12 cellular contexts compared by ENCODE assay signal in the genomic region with DNA sequence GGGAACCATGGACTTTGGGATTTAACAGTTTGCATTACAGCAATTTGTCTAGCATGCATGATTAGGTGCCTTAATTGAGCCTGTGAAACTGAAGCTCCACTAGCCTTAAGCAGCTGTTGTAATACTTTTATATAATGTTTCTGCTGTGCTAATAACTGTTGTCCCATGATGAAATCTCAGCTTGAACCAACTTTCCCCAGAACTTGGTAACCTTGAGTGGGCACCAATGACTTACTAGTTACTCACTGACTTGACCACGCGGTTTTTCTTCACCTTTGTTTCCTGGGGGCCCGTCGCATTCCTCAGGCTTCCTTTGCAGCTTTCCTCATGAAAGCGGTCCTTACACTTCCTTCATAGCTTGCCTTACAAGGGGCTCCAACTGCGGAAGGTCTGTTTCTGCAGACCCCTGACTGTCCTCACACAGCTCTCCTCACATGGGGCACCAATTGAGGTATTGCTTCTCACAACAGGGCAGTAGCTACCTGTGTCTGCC. TPM values are rescaled to one million over a fixed set of nuclear protein-coding genes. Genes with fewer than 3 reads are reported as not detected.
DNase-seq lines count a peak whose midpoint lies in the region; ATAC-seq and TF ChIP-seq lines count a peak whose summit lies in the region.
"Had no signal": no experiment of that assay in that cellular context is flagged by ENCODE, and none has a peak within 500 bp of the region (broad histone marks: within the 10 kb centered on the region; RNA-seq: fewer than 3 reads in every experiment).

No MANE protein-coding gene starts in this region.

- BruUV-seq in Caco-2 (replicated peaks; lab: Mats Ljungman, UMichigan) = no TSS peak

- H4K91ac ChIP-seq in neuronal stem cell (ENCODE audit: low read depth, low read length, poor library complexity) = no peak overlapping the region

- H3K14ac ChIP-seq in neuronal stem cell (ENCODE audit: low read length) = no peak overlapping the region

- TF ChIP-seq CTCF in Caco-2 (IDR thresholded peaks at IDR 0.05; ENCODE audit: insufficient read depth in 1 of 2, low read depth in 1 of 2, low read length in 1 of 2, severe bottlenecking in 1 of 2, unreplicated experiment in 1 of 2) (no peak), OCI-LY3 (IDR thresholded peaks at IDR 0.05; ENCODE audit: low read depth, low read length) (no peak), adrenal gland (IDR thresholded peaks at IDR 0.05) (no peak)

- no peak for ATAC-seq in GM21447 (IDR thresholded peaks at IDR 0.05; ENCODE audit: unreplicated experiment)

- peak overlapping the region; percentile 77 for H3K4me2 ChIP-seq in OCI-LY3 (ENCODE audit: low read length)
- H3K4me2 ChIP-seq in neuronal stem cell (ENCODE audit: insufficient read depth, low read length, poor library complexity, severe bottlenecking) = peak overlapping the region; percentile 77

- H3K9me3 ChIP-seq in Caco-2 (no peaks in the 10 kb centered on the region), OCI-LY3 (ENCODE audit: insufficient read depth, low read length) (no peaks in the 10 kb centered on the region), neuronal stem cell (replicated peaks in 1 of 2; ENCODE audit: control insufficient read depth in 2 of 2, insufficient read depth in 1 of 2, low read depth in 1 of 2, low read length in 2 of 2) (no peaks in the 10 kb centered on the region), adrenal gland (replicated peaks in 1 of 3) (no peaks in the 10 kb centered on the region)
- H3K9me3 ChIP-seq: left lung had no signal

- TF ChIP-seq POLR2A in adrenal gland (IDR thresholded peaks at IDR 0.05) = no peak

- peaks cover 7% of the 10 kb centered on the region for H3K9me3 Mint-ChIP-seq in Caco-2 (ENCODE audit: unreplicated experiment)

- H3K18ac ChIP-seq in neuronal stem cell (ENCODE audit: low read length) = no peak overlapping the region

- no peaks in the 10 kb centered on the region for H3K27me3 ChIP-seq in Caco-2 (replicated peaks; ENCODE audit: control insufficient read depth, insufficient read depth, low read length)
- no peaks in the 10 kb centered on the region for H3K27me3 ChIP-seq in OCI-LY3 (ENCODE audit: low read depth, low read length)
- H3K27me3 ChIP-seq in neuronal stem cell (ENCODE audit: control insufficient read depth in 3 of 3, insufficient read depth in 3 of 3, low read depth in 1 of 3, low read length in 3 of 3) = peaks cover 0 to 5% (median 0%) of the 10 kb centered on the region in 3 experiments
- H3K27me3 ChIP-seq in adrenal gland = no peaks in the 10 kb centered on the region

- in situ Hi-C loops in G401 (cut with HindIII; ENCODE audit: low sequenced_read_pairs) = no loop called here

- H2BK15ac ChIP-seq in neuronal stem cell (ENCODE audit: low read length) = no peak overlapping the region

- H4K8ac ChIP-seq in neuronal stem cell (ENCODE audit: low read depth, low read length) = no peak overlapping the region

- POLR2A ChIA-PET in Caco-2 (lab: Charles Lee) = interaction anchor here (1.5 kb wide), 1 partner anchor 178 kb away, joined by 6 read pairs; a partner anchor contains a TSS

- H3K4me1 Mint-ChIP-seq in Caco-2 (ENCODE audit: low read depth, unreplicated experiment) = peaks cover 49% of the 10 kb centered on the region

- CTCF ChIA-PET in Caco-2 (lab: Charles Lee) = interaction anchor here (0.6 to 4.3 kb wide), 2 partner anchors 38 to 130 kb away, joined by 3 to 26 read pairs; no protein-coding TSS in a partner anchor

- H2BK120ac ChIP-seq in neuronal stem cell (ENCODE audit: low read depth, low read length) = no peak overlapping the region

- H3K27ac ChIP-seq in OCI-LY3 (ENCODE audit: low read length) = no peak overlapping the region
- peak overlapping the region; percentile 60 for H3K27ac ChIP-seq in neuronal stem cell (replicated peaks; ENCODE audit: low read length)
- H3K27ac ChIP-seq in adrenal gland = no peak overlapping the region
- H3K27ac ChIP-seq: left lung, SK-N-MC had no signal

- no peaks in the 10 kb centered on the region for H3K79me2 ChIP-seq in OCI-LY3 (ENCODE audit: low read length)

- H2BK12ac ChIP-seq in neuronal stem cell (ENCODE audit: low read length) = no peak overlapping the region

- H3K36me3 ChIP-seq in Caco-2 (ENCODE audit: control insufficient read depth, insufficient read depth, low read length) = no peaks in the 10 kb centered on the region
- H3K36me3 ChIP-seq in OCI-LY3 (replicated peaks; ENCODE audit: low read depth, low read length) = no peaks in the 10 kb centered on the region
- no peaks in the 10 kb centered on the region for H3K36me3 ChIP-seq in neuronal stem cell (replicated peaks in 1 of 2; ENCODE audit: control insufficient read depth in 2 of 2, insufficient read depth in 2 of 2, low read length in 2 of 2)
- H3K36me3 ChIP-seq in adrenal gland (replicated peaks in 1 of 2) = no peaks in the 10 kb centered on the region
- H3K36me3 ChIP-seq: left lung had no signal

- no CpG with 5 or more reads among the region's 6 CpGs for WGBS in neuronal stem cell (ENCODE audit: extremely low coverage in 2 of 2, insufficient read length in 2 of 2, insufficient replicate concordance in 1 of 2), 2 donors
- whole genome bisulfite sequencing in adrenal gland, 4 donors = 16 to 38% (median 30%) methylated on average over 6 of the region's 6 CpGs

- H3K4me1 ChIP-seq in Caco-2 (peaks cover 61% of the 10 kb centered on the region), OCI-LY3 (ENCODE audit: low read length) (peaks cover 12% of the 10 kb centered on the region), neuronal stem cell (ENCODE audit: control insufficient read depth in 2 of 2, insufficient read depth in 1 of 2, low read depth in 1 of 2, low read length in 2 of 2) (peaks cover 6 to 8% of the 10 kb centered on the region in 2 donors), adrenal gland (replicated peaks in 1 of 2) (peaks cover 0 to 4% of the 10 kb centered on the region in 2 donors)
- H3K4me1 ChIP-seq: left lung had no signal

- no peaks in the 10 kb centered on the region for H4K20me1 ChIP-seq in OCI-LY3 (ENCODE audit: insufficient read depth, low read length)

- H3K4me3 Mint-ChIP-seq in Caco-2 (ENCODE audit: unreplicated experiment) = peak overlapping the region; percentile 76

- no peak overlapping the region for H3K23ac ChIP-seq in neuronal stem cell (ENCODE audit: low read depth, low read length, poor library complexity)

- no peak overlapping the region for H2BK5ac ChIP-seq in neuronal stem cell (ENCODE audit: low read length)

- DNase-seq in Caco-2 (peak in 1 of 2 experiments; percentile 47), glomerular visceral epithelial cell (ENCODE audit: extremely low spot score) (peak; percentile 40), neuronal stem cell (ENCODE audit: low spot score) (peak; percentile 30), NCI-H774 (lab: John Stamatoyannopoulos, UW) (no peak), adrenal gland (no peak), G401 (ENCODE audit: low spot score) (no peak)
- DNase-seq: KBM-7, left lung had no signal

- H3K9ac ChIP-seq in OCI-LY3 (ENCODE audit: low read length) (peak overlapping the region; percentile 5; the same call in 1 of the 2 replicates), neuronal stem cell (ENCODE audit: low read depth, low read length, poor library complexity) (no peak overlapping the region)

- no peaks in the 10 kb centered on the region for H3K36me3 Mint-ChIP-seq in Caco-2 (ENCODE audit: insufficient read depth, unreplicated experiment)

- no peak overlapping the region for H2AK5ac ChIP-seq in neuronal stem cell (ENCODE audit: low read depth, low read length)

- H3K79me1 ChIP-seq in neuronal stem cell (ENCODE audit: low read depth, low read length) = no peaks in the 10 kb centered on the region

- no peak overlapping the region for H3K4ac ChIP-seq in neuronal stem cell (ENCODE audit: low read length)

- H3K4me3 ChIP-seq in Caco-2 (ENCODE audit: low read depth, low read length) = peak overlapping the region; percentile 32
- H3K4me3 ChIP-seq in OCI-LY3 (ENCODE audit: low read length) = peak overlapping the region; percentile 66
- H3K4me3 ChIP-seq in neuronal stem cell (ENCODE audit: low read length in 2 of 2) = peak overlapping the region in 1 of 2 donors; percentile 68
- H3K4me3 ChIP-seq in adrenal gland = no peak overlapping the region
- H3K4me3 ChIP-seq: left lung, SK-N-MC had no signal

- intact Hi-C loops in Caco-2 (cut with micrococcal nuclease; ENCODE audit: unreplicated experiment) = loop anchor here (5.0 kb wide), 1 partner anchor 214 kb away; a partner anchor contains a TSS
- intact Hi-C loops in adrenal gland (cut with DNase I) = no loop called here

- peak overlapping the region; percentile 76 for H3K27ac Mint-ChIP-seq in Caco-2 (ENCODE audit: unreplicated experiment)

- H3K27me3 Mint-ChIP-seq in Caco-2 (ENCODE audit: insufficient read depth, unreplicated experiment) = peaks cover 3% of the 10 kb centered on the region

- H2AFZ ChIP-seq in OCI-LY3 (ENCODE audit: low read depth, low read length) (peak overlapping the region; percentile 80), neuronal stem cell (ENCODE audit: low read length) (peak overlapping the region; percentile 50)

RNA-seq across cellular contexts. Expression of a gene that starts 11.2 kb away (rescaled TPM):
- 1.5 and 4.0 TPM in 2 replicates for total RNA-seq in Caco-2 (2022)
- polyA plus RNA-seq in neuronal stem cell (2013, experiment 1 of 2) = 12.7 TPM
- polyA plus RNA-seq in neuronal stem cell (2013, experiment 2 of 2) = 13.2 TPM
- total RNA-seq in adrenal gland = under 1 TPM in 1 of 8 donors, not detected in 7; 0.11 TPM
- under 1 TPM in 2 of 3 donors, not detected in 1; 0.07 to 0.18 TPM for polyA plus RNA-seq in adrenal gland
- not detected in 2 replicates for total RNA-seq in G401 (2014; rRNA removed; shearing (Covaris generic))
- total RNA-seq: left lung, skeletal muscle tissue had no signal

Comparison
In these comparisons a context has a peak if more than half of its experiments do, and no peak if none do; other contexts are left out.
1. DNase-seq: peak in glomerular visceral epithelial cell (single experiment) and neuronal stem cell (single experiment); none in NCI-H774 (single experiment), adrenal gland (0 of 7) and G401 (single experiment).
2. H3K4me3 ChIP-seq: peak in Caco-2 (single experiment) and OCI-LY3 (single experiment); none in adrenal gland (0 of 4).